Comparison of ENCODE assay signal across 25 cellular contexts in genomic region chrX:131235768-131236167, GRCh38. TPM values are rescaled to one million over a fixed set of nuclear protein-coding genes. Genes with fewer than 3 reads are reported as not detected.
DNase-seq lines count a peak whose midpoint lies in the region; ATAC-seq, FAIRE-seq and TF ChIP-seq lines count a peak whose summit lies in the region.
"Had no signal": no experiment of that assay in that cellular context is flagged by ENCODE, and none has a peak within 500 bp of the region (broad histone marks: within the 10 kb centered on the region; RNA-seq: fewer than 3 reads in every experiment).

No MANE protein-coding gene starts in this region.

- H2AFZ ChIP-seq in K562 (ENCODE audit: low read depth, low read length) (no peak overlapping the region), PC-3 (ENCODE audit: low read length) (no peak overlapping the region)
- H2AFZ ChIP-seq: GM23248 had no signal

- TF ChIP-seq EP300 in K562 (IDR thresholded peaks at IDR 0.05; ENCODE audit: low read length) = no peak

- peak; percentile 81 for ATAC-seq in K562
- no peak for ATAC-seq in activated T-cell treated with anti-CD3 and anti-CD28 coated beads, Interleukin-2, amount 50 U/mL, for 4 hours
- ATAC-seq in PC-3 = no peak
- ATAC-seq: CD8-positive, alpha-beta T cell; HCT116 had no signal

- BruUV-seq in K562 (replicated peaks; lab: Mats Ljungman, UMichigan) (no TSS peak), PC-3 (replicated peaks; lab: Mats Ljungman, UMichigan) (no TSS peak)

- H3K4me3 ChIP-seq in K562 (no peak overlapping the region), thyroid gland (replicated peaks in 1 of 3) (no peak overlapping the region), H7 (ENCODE audit: insufficient read depth, low read depth, low read length) (no peak overlapping the region), PC-3 (ENCODE audit: low read length) (no peak overlapping the region)
- H3K4me3 ChIP-seq: GM23248 had no signal

- intact Hi-C loops in K562 (cut with micrococcal nuclease) (no loop called here), thyroid gland (cut with DNase I) (no loop called here), PC-3 (cut with micrococcal nuclease) (no loop called here)

- in situ Hi-C loops in KBM-7 (cut with MboI; ENCODE audit: low pct_unique_long_range_greater_than_20kb, low sequenced_read_pairs) = no loop called here
- in situ Hi-C loops in K562 (cut with MboI) = no loop called here

- no peak for TF ChIP-seq RAD21 in K562 (CRISPR knock-in tag; conservative IDR thresholded peaks at IDR 0.05 in 1 of 2, IDR thresholded peaks at IDR 0.05 in 1 of 2)

- H3K27me3 ChIP-seq in K562 (ENCODE audit: control insufficient read depth in 2 of 2, insufficient read depth in 2 of 2, low read length in 2 of 2) (no peaks in the 10 kb centered on the region), thyroid gland (no peaks in the 10 kb centered on the region), H7 (ENCODE audit: control insufficient read depth, insufficient read depth, low read length) (no peaks in the 10 kb centered on the region), PC-3 (ENCODE audit: low read length) (no peaks in the 10 kb centered on the region)
- H3K27me3 ChIP-seq: BE2C had no signal

- peaks cover 3% of the 10 kb centered on the region for H3K27me3 Mint-ChIP-seq in activated T-cell treated with anti-CD3 and anti-CD28 coated beads, Interleukin-2, amount 50 U/mL, for 4 hours (ENCODE audit: low read depth)

- H3K36me3 ChIP-seq in K562 (ENCODE audit: control insufficient read depth, insufficient read depth, low read length) = no peaks in the 10 kb centered on the region
- H3K36me3 ChIP-seq in thyroid gland = no peaks in the 10 kb centered on the region
- H3K36me3 ChIP-seq in H7 (replicated peaks; ENCODE audit: control insufficient read depth, insufficient read depth, low read length) = no peaks in the 10 kb centered on the region
- H3K36me3 ChIP-seq in PC-3 (ENCODE audit: low read depth, low read length) = no peaks in the 10 kb centered on the region
- H3K36me3 ChIP-seq: BE2C had no signal

- H3K9me1 ChIP-seq in K562 (ENCODE audit: control insufficient read depth, insufficient read depth, low read length) = no peaks in the 10 kb centered on the region

- H3K27ac ChIP-seq in K562 (ENCODE audit: extremely low read depth, low read depth, low read length) = no peak overlapping the region
- no peak overlapping the region for H3K27ac ChIP-seq in thyroid gland
- H3K27ac ChIP-seq in PC-3 (ENCODE audit: low read length) = no peak overlapping the region
- H3K27ac ChIP-seq: 22Rv1, C4-2B, GM23248 had no signal

- H3K4me2 ChIP-seq in K562 (ENCODE audit: insufficient read depth, low read length) (no peak overlapping the region), PC-3 (ENCODE audit: low read length) (no peak overlapping the region)

- H3K9me3 ChIP-seq in K562 (replicated peaks; ENCODE audit: control insufficient read depth, insufficient read depth, low read depth, low read length) (no peaks in the 10 kb centered on the region), thyroid gland (no peaks in the 10 kb centered on the region), PC-3 (ENCODE audit: low read length) (no peaks in the 10 kb centered on the region)
- H3K9me3 ChIP-seq: BE2C, Caco-2 had no signal

- DNase-seq in DMS53 (lab: John Stamatoyannopoulos, UW) (peak; percentile 8), DMS53 treated with DMSO at 0.1 percent for 48 hours (lab: John Stamatoyannopoulos, UW; ENCODE audit: unreplicated experiment) (no peak), KBM-7 (peak; percentile 11), K562 (ENCODE audit: extremely low read depth in 1 of 4, low spot score in 3 of 4) (peak in 2 of 4 experiments; percentile 17 to 46), thyroid gland (peak; percentile 17 to 19), H7 (no peak), PC-3 (no peak)
- no peak for DNase-seq in activated T-cell treated with anti-CD3 and anti-CD28 coated beads, Interleukin-2, amount 50 U/mL, for 4 hours
- DNase-seq: BE2C; Caco-2; CD4-positive, CD25-positive, alpha-beta regulatory T cell; CD8-positive, alpha-beta T cell; DMS153; DMS79 treated with DMSO at 0.1 percent for 48 hours; GF-D8; GM23248; H9 had no signal

- FAIRE-seq in K562 (lab: Jason Lieb, UNC) = no peak
- FAIRE-seq: A204.1, GM12891, GM19239, H1 had no signal

- no peaks in the 10 kb centered on the region for H3K9me2 ChIP-seq in PC-3 (replicated peaks; ENCODE audit: low read length)

- no peaks in the 10 kb centered on the region for H3K4me1 Mint-ChIP-seq in activated T-cell treated with anti-CD3 and anti-CD28 coated beads, Interleukin-2, amount 50 U/mL, for 4 hours (ENCODE audit: low read depth)
- H3K4me1 Mint-ChIP-seq: CD4-positive, CD25-positive, alpha-beta regulatory T cell had no signal

- TF ChIP-seq POLR2A in K562 (conservative IDR thresholded peaks at IDR 0.05) (no peak), thyroid gland (IDR thresholded peaks at IDR 0.05) (no peak)

- TF ChIP-seq CTCF in K562 (IDR thresholded peaks at IDR 0.05 in 2 of 3, conservative IDR thresholded peaks at IDR 0.05 in 1 of 3; ENCODE audit: insufficient read depth in 2 of 3, low read depth in 1 of 3, low read length in 3 of 3) = no peak
- no peak for TF ChIP-seq CTCF in thyroid gland (IDR thresholded peaks at IDR 0.05)
- TF ChIP-seq CTCF in PC-3 (conservative IDR thresholded peaks at IDR 0.05; ENCODE audit: low read depth, low read length) = no peak

- WGBS in K562 (ENCODE audit: insufficient coverage, low coverage, missing lambda C conversion rate) = 0% methylated on average over 2 of the region's 2 CpGs
- WGBS in thyroid gland, 2 donors = 24 to 27% methylated on average over 2 of the region's 2 CpGs

- H3F3A ChIP-seq in PC-3 (ENCODE audit: low read length, unreplicated experiment) = no peaks in the 10 kb centered on the region

- no peaks in the 10 kb centered on the region; a peak in 1 of 5 replicates for H3K4me1 ChIP-seq in K562 (replicated peaks in 1 of 2; ENCODE audit: control insufficient read depth in 2 of 2, insufficient read depth in 2 of 2, low read length in 2 of 2)
- peaks cover 0 to 9% of the 10 kb centered on the region in 2 donors for H3K4me1 ChIP-seq in thyroid gland
- no peaks in the 10 kb centered on the region for H3K4me1 ChIP-seq in PC-3 (ENCODE audit: insufficient read depth, low read length)
- H3K4me1 ChIP-seq: BE2C, Caco-2 had no signal

- no peak overlapping the region for H3K4me3 Mint-ChIP-seq in activated T-cell treated with anti-CD3 and anti-CD28 coated beads, Interleukin-2, amount 50 U/mL, for 4 hours
- H3K4me3 Mint-ChIP-seq: CD4-positive, CD25-positive, alpha-beta regulatory T cell; CD8-positive, alpha-beta T cell; H9 had no signal

- CTCF ChIA-PET in K562 (lab: Yijun Ruan, JAX; ENCODE audit: low intra/inter-chr PET ratio) = no interaction called here
- CTCF ChIA-PET in PC-3 (lab: Charles Lee) = no interaction called here

- H3K79me2 ChIP-seq in K562 (ENCODE audit: control insufficient read depth, insufficient read depth, low read length) (no peaks in the 10 kb centered on the region), PC-3 (ENCODE audit: low read length) (no peaks in the 10 kb centered on the region)

- H3K36me3 Mint-ChIP-seq in activated T-cell treated with anti-CD3 and anti-CD28 coated beads, Interleukin-2, amount 50 U/mL, for 4 hours (ENCODE audit: insufficient read depth) = no peaks in the 10 kb centered on the region
- H3K36me3 Mint-ChIP-seq: CD4-positive, CD25-positive, alpha-beta regulatory T cell; CD8-positive, alpha-beta T cell had no signal

- no peaks in the 10 kb centered on the region for H3K9me3 Mint-ChIP-seq in activated T-cell treated with anti-CD3 and anti-CD28 coated beads, Interleukin-2, amount 50 U/mL, for 4 hours
- H3K9me3 Mint-ChIP-seq: CD4-positive, CD25-positive, alpha-beta regulatory T cell; CD8-positive, alpha-beta T cell; H9 had no signal

- H4K20me1 ChIP-seq in K562 (replicated peaks; ENCODE audit: control insufficient read depth, insufficient read depth, low read length) (no peaks in the 10 kb centered on the region), PC-3 (ENCODE audit: low read length) (no peaks in the 10 kb centered on the region)

- POLR2A ChIA-PET in K562 (lab: Yijun Ruan, JAX) (no interaction called here), PC-3 (lab: Charles Lee; ENCODE audit: unreplicated experiment) (no interaction called here)

- no peak overlapping the region for H3K9ac ChIP-seq in K562 (ENCODE audit: insufficient read depth in 1 of 2, low read depth in 2 of 2, low read length in 2 of 2)
- H3K9ac ChIP-seq in PC-3 (ENCODE audit: low read length) = no peak overlapping the region
- H3K9ac ChIP-seq: GM23248 had no signal

TF ChIP-seq in K562, 482 proteins besides CTCF, POLR2A, EP300 and RAD21 (continues in another document):
- no peak for TF ChIP-seq STAG1 (CRISPR knock-in tag; IDR thresholded peaks at IDR 0.05; ENCODE audit: borderline replicate concordance)

RNA-seq across cellular contexts. Expression of gene IGSF1, which starts 53.3 kb away (rescaled TPM):
- 0.53 and 0.58 TPM in 2 replicates for total RNA-seq in K562 (2011; cell fraction: chromatin; rRNA removed; ENCODE audit: low replicate concordance)
- 0.50 and 0.79 TPM in 2 replicates for total RNA-seq in K562 (2011; cell fraction: nucleolus; rRNA removed)
- 0.38 and 1.1 TPM in 2 replicates for total RNA-seq in K562 (2011; cell fraction: nucleoplasm; rRNA removed)
- total RNA-seq in K562 (2014; rRNA removed) = 0.86 and 1.5 TPM in 2 replicates
- 0.87 and 1.1 TPM in 2 replicates for total RNA-seq in K562 (2014; rRNA removed; fragmentation: Illumina TruSeq; extraction: Trizol)
- total RNA-seq in K562 (2015; rRNA removed; fragmentation: Illumina TruSeq; extraction: Trizol) = 0.68 and 0.98 TPM in 2 replicates
- 1.0 and 1.1 TPM in 2 replicates for total RNA-seq in K562 (2021)
- 0.33 and 0.37 TPM in 2 replicates for polyA plus RNA-seq in K562 (2011; rRNA removed)
- polyA plus RNA-seq in K562 (2011; cell fraction: cytosol; rRNA removed) = 0.21 and 0.22 TPM in 2 replicates
- polyA plus RNA-seq in K562 (2011; cell fraction: nucleus; rRNA removed) = 0.55 and 0.70 TPM in 2 replicates
- polyA plus RNA-seq in K562 (2012) = 0.65 and 1.5 TPM in 2 replicates
- polyA plus RNA-seq in K562 (2014; fragmentation: Illumina TruSeq; extraction: Trizol) = 1.3 and 1.5 TPM in 2 replicates
- polyA plus RNA-seq in K562 (2014; fragmentation: Nextera tagmentation; extraction: Ambion mirVana) = 1 to 10 TPM in 1 of 2 experiments, under 1 TPM in 1; 0.68 to 1.3 TPM
- polyA plus RNA-seq in K562 (2014; rRNA removed) = 0.96 and 1.0 TPM in 2 replicates
- polyA minus RNA-seq in K562 (2011; rRNA and poly(A)+ RNA removed) = 0.28 and 0.45 TPM in 2 replicates
- 0.19 and 0.36 TPM in 2 replicates for polyA minus RNA-seq in K562 (2011; cell fraction: cytosol; rRNA and poly(A)+ RNA removed)
- 0.33 and 0.40 TPM in 2 replicates for polyA minus RNA-seq in K562 (2011; cell fraction: nucleus; rRNA and poly(A)+ RNA removed)
- 10 to 100 TPM in 2 of 4 donors, 1 to 10 TPM in 2; 1.1 to 21.6 (median 9.3) TPM for total RNA-seq in thyroid gland
- 13.4 and 17.8 TPM in 2 replicates for total RNA-seq in H7 (2014; rRNA removed; shearing (Covaris generic))
- total RNA-seq in activated T-cell treated with anti-CD3 and anti-CD28 coated beads, Interleukin-2, amount 50 U/mL, for 4 hours = not detected
- total RNA-seq in PC-3 (2014; rRNA removed) = not detected in 2 replicates
- total RNA-seq: CD4-positive, CD25-positive, alpha-beta regulatory T cell; CD8-positive, alpha-beta T cell; GM23248 had no signal
- polyA plus RNA-seq: AG04450; CD4-positive, CD25-positive, alpha-beta regulatory T cell; GM23248 had no signal

Comparison
In these comparisons a context has a peak if more than half of its experiments do, and no peak if none do; other contexts are left out.
1. DNase-seq: peak in DMS53 (single experiment), KBM-7 (single experiment) and thyroid gland (2 of 2); none in DMS53 treated with DMSO at 0.1 percent for 48 hours (single experiment), H7 (single experiment), activated T-cell treated with anti-CD3 and anti-CD28 coated beads, Interleukin-2, amount 50 U/mL, for 4 hours (single experiment) and PC-3 (single experiment).